12 cellular contexts compared by ENCODE assay signal in the genomic region with DNA sequence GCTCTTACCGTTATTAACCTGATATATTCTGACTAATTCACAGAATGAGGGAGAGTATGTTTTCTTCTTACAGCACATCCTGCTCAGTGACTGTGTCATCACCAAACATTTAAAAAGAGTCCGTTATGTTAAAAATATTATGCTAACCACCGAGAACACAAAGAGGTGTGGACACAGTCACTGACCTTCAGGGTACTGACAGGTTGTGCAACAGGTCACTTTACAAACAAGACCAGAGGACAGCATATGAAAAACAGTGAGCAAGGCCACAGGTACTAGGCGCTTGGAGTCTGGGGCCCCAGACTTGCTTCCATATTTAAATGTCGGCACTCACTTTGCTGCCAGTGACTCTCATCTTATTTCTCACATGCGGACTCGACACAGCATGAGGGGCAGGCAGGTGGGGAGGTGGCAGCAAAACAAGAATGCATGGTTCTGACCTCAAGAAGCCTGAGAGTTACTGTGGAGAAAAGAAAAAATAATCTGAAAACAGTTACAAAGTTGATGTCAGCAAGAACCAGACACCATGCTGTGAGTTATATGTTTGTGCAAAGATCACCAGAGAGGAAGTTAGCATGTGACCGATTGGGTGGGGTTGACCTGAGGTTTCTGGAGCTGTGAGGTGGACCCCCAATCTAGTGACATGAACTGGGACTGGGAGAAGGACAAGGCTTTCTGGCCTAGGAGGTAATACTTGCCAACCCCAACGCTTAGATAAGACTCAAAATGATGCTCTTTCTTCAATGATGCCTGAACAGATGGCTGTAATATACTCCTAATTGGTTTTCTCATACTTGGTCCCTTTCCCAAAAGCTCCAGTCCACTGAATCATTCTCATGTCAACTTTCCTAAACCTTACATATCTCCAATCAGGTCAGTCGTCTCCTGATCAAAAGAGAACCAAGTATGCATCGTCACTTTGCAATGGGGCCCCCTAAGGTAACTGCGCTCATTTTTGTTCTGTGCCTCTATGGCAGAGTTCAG.
DNase-seq lines count a peak whose midpoint lies in the region; ATAC-seq, FAIRE-seq and TF ChIP-seq lines count a peak whose summit lies in the region.
"Had no signal": no experiment of that assay in that cellular context is flagged by ENCODE, and none has a peak within 500 bp of the region (broad histone marks: within the 10 kb centered on the region; RNA-seq: fewer than 3 reads in every experiment).

No MANE protein-coding gene starts in this region.

- DNase-seq in CD14-positive monocyte (ENCODE audit: low spot score), result no peak
- no peak for DNase-seq in GM12878 (ENCODE audit: low read depth, low spot score)
- DNase-seq in naive thymus-derived CD4-positive, alpha-beta T cell, result no peak
- no peak for DNase-seq in activated effector memory CD4-positive, alpha-beta T cell treated with anti-CD3 and anti-CD28 coated beads, Interleukin-2, amount 50 U/mL, for 16 hours
- DNase-seq in putamen (ENCODE audit: low spot score), result no peak
- DNase-seq in pons (ENCODE audit: low spot score), result no peak
- DNase-seq: ovary, tibial artery had no signal

- no peaks in the 10 kb centered on the region for H3K9me3 Mint-ChIP-seq in CD14-positive monocyte
- H3K9me3 Mint-ChIP-seq in naive thymus-derived CD4-positive, alpha-beta T cell, result peaks cover 0 to 1% (median 0%) of the 10 kb centered on the region in 11 donors
- H3K9me3 Mint-ChIP-seq: T-helper 1 cell treated with Interleukin-12 subunit alpha and Interleukin-12 subunit beta and Interleukin-4 antibody, amounts not matched to agents 30 μg/mL and 1 μg/mL, for 36 hours had no signal

- H3K79me2 ChIP-seq in GM12878 (ENCODE audit: control insufficient read depth, insufficient read depth, low read length), result no peaks in the 10 kb centered on the region

- H4K20me1 ChIP-seq in GM12878 (ENCODE audit: control insufficient read depth, insufficient read depth), result no peaks in the 10 kb centered on the region

- no peak for TF ChIP-seq POLR2A in GM12878 (IDR thresholded peaks at IDR 0.05; ENCODE audit: low read depth, low read length)

- H2AFZ ChIP-seq in GM12878 (ENCODE audit: control insufficient read depth, low read depth, low read length), result no peak overlapping the region

- peak overlapping the region; percentile 52; the same call in 1 of the 2 replicates for H3K27ac ChIP-seq in GM12878 (ENCODE audit: control insufficient read depth, insufficient read depth)
- no peak overlapping the region for H3K27ac ChIP-seq in naive thymus-derived CD4-positive, alpha-beta T cell (ENCODE audit: low read depth, low read length)
- H3K27ac ChIP-seq: ovary, tibial artery had no signal

- RAD21 ChIA-PET in GM12878 (lab: Charles Lee; ENCODE audit: unreplicated experiment), result interaction anchor here (2.4 to 5.8 kb wide), 4 partner anchors 8 to 33 kb away, joined by 9 to 95 read pairs (median 38); no protein-coding TSS in a partner anchor

- peaks cover 33% of the 10 kb centered on the region for H3K4me1 ChIP-seq in GM12878 (ENCODE audit: control insufficient read depth, insufficient read depth, low read length)
- no peaks in the 10 kb centered on the region for H3K4me1 ChIP-seq in naive thymus-derived CD4-positive, alpha-beta T cell (ENCODE audit: control insufficient read depth in 2 of 2, insufficient read depth in 2 of 2, low read length in 2 of 2)

- ATAC-seq in GM19035 (IDR thresholded peaks at IDR 0.05; ENCODE audit: unreplicated experiment) (peak; percentile 30), GM12878 (peak; percentile 15), HG02938 (IDR thresholded peaks at IDR 0.05; ENCODE audit: unreplicated experiment) (no peak)
- no peak for ATAC-seq in naive thymus-derived CD4-positive, alpha-beta T cell

- no peaks in the 10 kb centered on the region for H3K9me3 ChIP-seq in GM12878 (replicated peaks; ENCODE audit: control insufficient read depth, insufficient read depth, low read length)
- no peaks in the 10 kb centered on the region for H3K9me3 ChIP-seq in naive thymus-derived CD4-positive, alpha-beta T cell (ENCODE audit: control insufficient read depth in 2 of 3, low read length in 3 of 3)
- H3K9me3 ChIP-seq: ovary, tibial artery had no signal

- peaks cover 0 to 4% (median 0%) of the 10 kb centered on the region in 3 donors for H3K27me3 Mint-ChIP-seq in CD14-positive monocyte (ENCODE audit: low read depth in 3 of 3)
- no peaks in the 10 kb centered on the region for H3K27me3 Mint-ChIP-seq in naive thymus-derived CD4-positive, alpha-beta T cell

- H3K4me3 ChIP-seq in GM12878, result no peak overlapping the region
- H3K4me3 ChIP-seq in naive thymus-derived CD4-positive, alpha-beta T cell (ENCODE audit: low read length), result no peak overlapping the region
- H3K4me3 ChIP-seq: ovary, tibial artery had no signal

- H3K4me2 ChIP-seq in GM12878 (ENCODE audit: control insufficient read depth, insufficient read depth), result no peak overlapping the region

- H3K36me3 ChIP-seq in GM12878 (ENCODE audit: control insufficient read depth in 2 of 2, insufficient read depth in 2 of 2, low read length in 1 of 2), result peaks cover 0 to 2% of the 10 kb centered on the region in 2 experiments; a peak in 2 of 4 replicates
- H3K36me3 ChIP-seq in naive thymus-derived CD4-positive, alpha-beta T cell (ENCODE audit: control insufficient read depth in 2 of 3, insufficient read depth in 3 of 3, low read length in 3 of 3), result peaks cover 0 to 6% (median 0%) of the 10 kb centered on the region in 3 experiments
- H3K36me3 ChIP-seq: ovary had no signal

- peak overlapping the region; percentile 31 to 90 (median 68) for H3K27ac Mint-ChIP-seq in CD14-positive monocyte
- peak overlapping the region in 6 of 9 donors; percentile 8 to 89 (median 49) for H3K27ac Mint-ChIP-seq in naive thymus-derived CD4-positive, alpha-beta T cell
- H3K27ac Mint-ChIP-seq: T-helper 1 cell treated with Interleukin-12 subunit alpha and Interleukin-12 subunit beta and Interleukin-4 antibody, amounts not matched to agents 30 μg/mL and 1 μg/mL, for 36 hours had no signal

- 27% methylated on average over 12 of the region's 12 CpGs for WGBS in GM12878 (ENCODE audit: insufficient coverage, insufficient replicate concordance, low lambda C conversion rate, missing lambda C conversion rate)

- FAIRE-seq in GM12878 (lab: Jason Lieb, UNC), result no peak
- FAIRE-seq: D721Med had no signal

- no peak for TF ChIP-seq EP300 in GM12878 (IDR thresholded peaks at IDR 0.05; ENCODE audit: borderline replicate concordance in 1 of 2, control insufficient read depth in 1 of 2, low read depth in 2 of 2, low read length in 2 of 2)

- in situ Hi-C loops in GM12878 (cut with MboI), result no loop called here

- H3K4me1 Mint-ChIP-seq in CD14-positive monocyte, result peaks cover 25% of the 10 kb centered on the region
- H3K4me1 Mint-ChIP-seq in naive thymus-derived CD4-positive, alpha-beta T cell, result peaks cover 5 to 46% (median 20%) of the 10 kb centered on the region in 7 donors

- H3K4me3 Mint-ChIP-seq in CD14-positive monocyte, result no peak overlapping the region
- no peak overlapping the region for H3K4me3 Mint-ChIP-seq in naive thymus-derived CD4-positive, alpha-beta T cell
- H3K4me3 Mint-ChIP-seq: T-helper 1 cell treated with Interleukin-12 subunit alpha and Interleukin-12 subunit beta and Interleukin-4 antibody, amounts not matched to agents 30 μg/mL and 1 μg/mL, for 36 hours had no signal

- POLR2A ChIA-PET in GM12878 (lab: Charles Lee), result no interaction called here
- POLR2A ChIA-PET in naive thymus-derived CD4-positive, alpha-beta T cell (lab: Charles Lee), result interaction anchor here (1.3 kb wide), 1 partner anchor 24 kb away, joined by 3 read pairs; no protein-coding TSS in a partner anchor

- no peaks in the 10 kb centered on the region for H3K27me3 ChIP-seq in GM12878 (replicated peaks in 1 of 2; ENCODE audit: control insufficient read depth in 2 of 2, insufficient read depth in 2 of 2, low read length in 1 of 2)
- H3K27me3 ChIP-seq in naive thymus-derived CD4-positive, alpha-beta T cell (ENCODE audit: control insufficient read depth in 2 of 2, insufficient read depth in 2 of 2, low read length in 2 of 2), result no peaks in the 10 kb centered on the region
- H3K27me3 ChIP-seq: ovary, tibial artery had no signal

- SMC1A ChIA-PET in GM12878 (lab: Charles Lee; ENCODE audit: uncharacterized antibody, unreplicated experiment), result interaction anchor here (2.1 to 5.1 kb wide), 4 partner anchors 15 to 97 kb away, joined by 8 to 77 read pairs (median 19); no protein-coding TSS in a partner anchor

- intact Hi-C loops in CD14-positive monocyte (cut with micrococcal nuclease) (loop anchor here in 1 of 2 donors (10.0 kb wide), 1 partner anchor 239 kb away; no protein-coding TSS in a partner anchor), GM12878 (cut with micrococcal nuclease; ENCODE audit: unreplicated experiment) (no loop called here)
- intact Hi-C loops in naive thymus-derived CD4-positive, alpha-beta T cell (cut with micrococcal nuclease), result no loop called here

- TF ChIP-seq RAD21 in GM12878 (IDR thresholded peaks at IDR 0.05; ENCODE audit: insufficient read depth, low read depth, low read length), result no peak

- TF ChIP-seq CTCF in CD14-positive monocyte (IDR thresholded peaks at IDR 0.05) (no peak), GM12878 (IDR thresholded peaks at IDR 0.05 in 2 of 3, conservative IDR thresholded peaks at IDR 0.05 in 1 of 3; ENCODE audit: control insufficient read depth in 2 of 3, extremely low read depth in 1 of 3, insufficient read depth in 1 of 3, low read depth in 3 of 3, low read length in 3 of 3) (no peak)

- BruUV-seq in GM12878 (replicated peaks; lab: Mats Ljungman, UMichigan), result no TSS peak

- CTCF ChIA-PET in GM12878 (lab: Yijun Ruan, JAX), result interaction anchor here (1.0 to 10.0 kb wide), 3 partner anchors 8 to 29 kb away, joined by 3 to 85 read pairs (median 20); no protein-coding TSS in a partner anchor
- CTCF ChIA-PET in naive thymus-derived CD4-positive, alpha-beta T cell (lab: Charles Lee), result no interaction called here

- H3K9ac ChIP-seq in GM12878 (ENCODE audit: control insufficient read depth, insufficient read depth, low read length), result no peak overlapping the region

- H3K36me3 Mint-ChIP-seq in CD14-positive monocyte, result peaks cover 41 to 56% of the 10 kb centered on the region in 2 donors
- H3K36me3 Mint-ChIP-seq in naive thymus-derived CD4-positive, alpha-beta T cell, result peaks cover 0 to 40% (median 14%) of the 10 kb centered on the region in 5 donors

TF ChIP-seq in GM12878, 131 proteins besides CTCF, POLR2A, EP300 and RAD21 (continues in another document):
- no peak for TF ChIP-seq NR2F1 (conservative IDR thresholded peaks at IDR 0.05)
- TF ChIP-seq TCF12 (IDR thresholded peaks at IDR 0.05; ENCODE audit: low read depth, low read length), result 0 out of 2 replicates have a peak, but pooled peaks have one; percentile 6
- TF ChIP-seq CEBPB (IDR thresholded peaks at IDR 0.05; ENCODE audit: borderline replicate concordance in 1 of 2, low read depth in 2 of 2, low read length in 2 of 2), result no peak
- TF ChIP-seq YY1 (IDR thresholded peaks at IDR 0.05; ENCODE audit: low read depth, low read length), result peak; percentile 65
- TF ChIP-seq ZZZ3 (IDR thresholded peaks at IDR 0.05; ENCODE audit: control insufficient read depth, insufficient read length, low read depth), result no peak

Comparison
In these comparisons a context has a peak if more than half of its experiments do, and no peak if none do; other contexts are left out.
1. ATAC-seq: peak in GM19035 (single experiment) and GM12878 (single experiment); none in naive thymus-derived CD4-positive, alpha-beta T cell (single experiment) and HG02938 (single experiment).